Comparison of ENCODE assay signal across 8 cellular contexts in genomic region chr5:170623576-170624181, GRCh38.
A peak's percentile ranks its signal among the peaks of the same experiment; 100 is the strongest.
DNase-seq lines count a peak whose midpoint lies in the region; ATAC-seq and TF ChIP-seq lines count a peak whose summit lies in the region.

No MANE protein-coding gene starts in this region.

- no peak overlapping the region for H3K4me3 Mint-ChIP-seq in naive thymus-derived CD8-positive, alpha-beta T cell

- TF ChIP-seq CTCF in GM10248 (IDR thresholded peaks at IDR 0.05; ENCODE audit: control extremely low read depth, extremely low read depth, low read depth, missing control alignments) (peak; percentile 38), mammary epithelial cell (conservative IDR thresholded peaks at IDR 0.05 in 1 of 2, IDR thresholded peaks at IDR 0.05 in 1 of 2; ENCODE audit: extremely low read depth in 1 of 2, insufficient read depth in 1 of 2, low read depth in 1 of 2, low read length in 2 of 2) (peak; percentile 76 to 82)

- no peaks in the 10 kb centered on the region for H3K9me3 ChIP-seq in mammary epithelial cell (replicated peaks; ENCODE audit: insufficient read depth, low read length)

- no peak overlapping the region for H3K9ac ChIP-seq in mammary epithelial cell (ENCODE audit: insufficient read depth, low read length)

- H3K4me1 Mint-ChIP-seq in naive thymus-derived CD8-positive, alpha-beta T cell: no peaks in the 10 kb centered on the region

- no peak overlapping the region for H2AFZ ChIP-seq in mammary epithelial cell (ENCODE audit: low read depth, low read length)

- peaks cover 0 to 17% (median 1%) of the 10 kb centered on the region in 5 donors for H3K27me3 Mint-ChIP-seq in naive thymus-derived CD8-positive, alpha-beta T cell

- no peak overlapping the region for H3K27ac ChIP-seq in mammary epithelial cell (ENCODE audit: insufficient read depth, low read depth, low read length)

- POLR2A ChIA-PET in GM10248 (lab: Yijun Ruan, JAX): no interaction called here
- POLR2A ChIA-PET in naive thymus-derived CD8-positive, alpha-beta T cell (lab: Charles Lee): no interaction called here

- no peaks in the 10 kb centered on the region for H3K36me3 Mint-ChIP-seq in naive thymus-derived CD8-positive, alpha-beta T cell

- CTCF ChIA-PET in GM10248 (lab: Yijun Ruan, JAX) (interaction anchor here (1.2 to 4.7 kb wide), 5 partner anchors 10 to 198 kb away, joined by 3 to 27 read pairs (median 7); no protein-coding TSS in a partner anchor), mammary epithelial cell (lab: Charles Lee; ENCODE audit: low non-redundant PET) (no interaction called here)

- dilution Hi-C loops in mammary epithelial cell (cut with HindIII; ENCODE audit: low sequenced_read_pairs): loop anchor here (25.0 kb wide), 1 partner anchor 186 kb away; no protein-coding TSS in a partner anchor

- no peaks in the 10 kb centered on the region for H3K79me2 ChIP-seq in mammary epithelial cell (ENCODE audit: insufficient read depth, low read length)

- no peak overlapping the region for H3K4me3 ChIP-seq in mammary epithelial cell (replicated peaks in 1 of 3; ENCODE audit: insufficient read depth in 1 of 3, low read depth in 2 of 3, low read length in 3 of 3)

- H3K4me1 ChIP-seq in mammary epithelial cell (ENCODE audit: insufficient read depth, low read length): no peaks in the 10 kb centered on the region

- ATAC-seq in naive thymus-derived CD8-positive, alpha-beta T cell: no peak

- BruUV-seq in mammary epithelial cell (replicated peaks; lab: Mats Ljungman, UMichigan): no TSS peak

- no peaks in the 10 kb centered on the region for H3K36me3 ChIP-seq in mammary epithelial cell (ENCODE audit: insufficient read depth, low read length)

- WGBS in mammary epithelial cell (ENCODE audit: low coverage, missing lambda C conversion rate): 63% methylated on average over 11 of the region's 16 CpGs

- H3K4me2 ChIP-seq in mammary epithelial cell (ENCODE audit: insufficient read depth, low read depth, low read length): no peak overlapping the region

- no peaks in the 10 kb centered on the region for H3K27me3 ChIP-seq in mammary epithelial cell (ENCODE audit: insufficient read depth, low read length)

- intact Hi-C loops in mammary epithelial cell (cut with micrococcal nuclease): loop anchor here (1.0 kb wide), 4 partner anchors 19 to 397 kb away; no protein-coding TSS in a partner anchor

- no peaks in the 10 kb centered on the region for H4K20me1 ChIP-seq in mammary epithelial cell (ENCODE audit: insufficient read depth, low read length)

- DNase-seq in A172 (ENCODE audit: low spot score) (peak; percentile 70), GM10248 (ENCODE audit: extremely low spot score) (peak; percentile 50), NCI-H774 (lab: John Stamatoyannopoulos, UW) (peak; percentile 40), mammary epithelial cell (peak; percentile 15), lung microvascular endothelial cell (ENCODE audit: low read depth in 2 of 2) (peak; percentile 79 to 90), foreskin melanocyte (no peak), NCI-H2196 treated with DMSO at 0.1 percent for 48 hours (lab: John Stamatoyannopoulos, UW; ENCODE audit: unreplicated experiment) (no peak)
- DNase-seq in naive thymus-derived CD8-positive, alpha-beta T cell: no peak

- H3K27ac Mint-ChIP-seq in naive thymus-derived CD8-positive, alpha-beta T cell: no peak overlapping the region

- H3K9me3 Mint-ChIP-seq in naive thymus-derived CD8-positive, alpha-beta T cell: no peaks in the 10 kb centered on the region

- in situ Hi-C loops in mammary epithelial cell (cut with MboI; ENCODE audit: low sequenced_read_pairs in 2 of 2): loop anchor here (5.0 to 25.0 kb wide), 2 partner anchors 181 to 361 kb away; no protein-coding TSS in a partner anchor

Comparison
In these comparisons a context has a peak if more than half of its experiments do, and no peak if none do; other contexts are left out.
1. DNase-seq: peak in A172 (single experiment), GM10248 (single experiment), NCI-H774 (single experiment), mammary epithelial cell (single experiment) and lung microvascular endothelial cell (2 of 2); none in naive thymus-derived CD8-positive, alpha-beta T cell (0 of 10), foreskin melanocyte (single experiment) and NCI-H2196 treated with DMSO at 0.1 percent for 48 hours (single experiment).